Comparison of ENCODE assay signal across 8 cellular contexts in genomic region chr3:152272771-152273242, GRCh38. TPM values are rescaled to one million over a fixed set of nuclear protein-coding genes. Genes with fewer than 3 reads are reported as not detected.
DNase-seq lines count a peak whose midpoint lies in the region; ATAC-seq and TF ChIP-seq lines count a peak whose summit lies in the region.

No MANE protein-coding gene starts in this region.

- H3K27me3 ChIP-seq in mucosa of rectum (ENCODE audit: control insufficient read depth in 2 of 2, insufficient read depth in 2 of 2, low read length in 2 of 2) (no peaks in the 10 kb centered on the region), body of pancreas (no peaks in the 10 kb centered on the region)

- no peak overlapping the region for H3K4me3 ChIP-seq in AG09309 (ENCODE audit: control insufficient read depth, low read depth, low read length)
- peak overlapping the region; percentile 42 to 46 for H3K4me3 ChIP-seq in mucosa of rectum (ENCODE audit: low read length in 2 of 2)
- no peak overlapping the region for H3K4me3 ChIP-seq in body of pancreas

- CTCF ChIA-PET in RWPE1 (lab: Yijun Ruan, JAX) = interaction anchor here (0.6 to 0.7 kb wide), 2 partner anchors 11 to 59 kb away, joined by 3 to 5 read pairs; no protein-coding TSS in a partner anchor

- DNase-seq in AG09309 (ENCODE audit: low read depth) = peak; percentile 49
- peak; percentile 56 for DNase-seq in activated naive CD8-positive, alpha-beta T cell treated with anti-CD3 and anti-CD28 coated beads for 36 hours
- DNase-seq in RWPE1 (ENCODE audit: low spot score) = no peak
- no peak for DNase-seq in body of pancreas

- no peak overlapping the region for H3K9ac ChIP-seq in mucosa of rectum (ENCODE audit: low read depth in 1 of 2, low read length in 2 of 2)

- H3K27ac ChIP-seq in KOPT-K1 (ENCODE audit: low read depth, low read length, poor library complexity, severe bottlenecking) = peak overlapping the region; percentile 97
- peak overlapping the region in 1 of 2 donors; percentile 62 for H3K27ac ChIP-seq in mucosa of rectum (ENCODE audit: low read depth in 2 of 2, low read length in 2 of 2)
- H3K27ac ChIP-seq in RWPE1 = no peak overlapping the region
- peak overlapping the region in 2 of 4 donors; percentile 6 to 32 for H3K27ac ChIP-seq in body of pancreas

- H3K27me3 Mint-ChIP-seq in activated naive CD8-positive, alpha-beta T cell treated with anti-CD3 and anti-CD28 coated beads for 36 hours = no peaks in the 10 kb centered on the region

- no peak for ATAC-seq in GM18873 (IDR thresholded peaks at IDR 0.05; ENCODE audit: low FRiP score, unreplicated experiment)
- ATAC-seq in HG02763 (IDR thresholded peaks at IDR 0.05; ENCODE audit: unreplicated experiment) = no peak
- ATAC-seq in body of pancreas = no peak

- TF ChIP-seq CTCF in AG09309 (IDR thresholded peaks at IDR 0.05; ENCODE audit: control insufficient read depth, insufficient read depth, low read depth, low read length, missing control alignments) = no peak
- no peak for TF ChIP-seq CTCF in RWPE1 (conservative IDR thresholded peaks at IDR 0.05; ENCODE audit: low read depth)
- no peak for TF ChIP-seq CTCF in body of pancreas (IDR thresholded peaks at IDR 0.05)

- peaks cover 47% of the 10 kb centered on the region for H3K4me1 Mint-ChIP-seq in activated naive CD8-positive, alpha-beta T cell treated with anti-CD3 and anti-CD28 coated beads for 36 hours

- H3K27ac Mint-ChIP-seq in activated naive CD8-positive, alpha-beta T cell treated with anti-CD3 and anti-CD28 coated beads for 36 hours = peak overlapping the region; percentile 91

- H3K36me3 ChIP-seq in KOPT-K1 (ENCODE audit: insufficient read depth, low read length) (peaks cover 56% of the 10 kb centered on the region), mucosa of rectum (ENCODE audit: control insufficient read depth in 2 of 2, insufficient read depth in 2 of 2, low read length in 2 of 2) (no peaks in the 10 kb centered on the region), body of pancreas (replicated peaks in 1 of 2; ENCODE audit: insufficient read depth in 1 of 2, low read depth in 2 of 2) (no peaks in the 10 kb centered on the region)

- peak overlapping the region; percentile 69 for H3K4me3 Mint-ChIP-seq in activated naive CD8-positive, alpha-beta T cell treated with anti-CD3 and anti-CD28 coated beads for 36 hours

- H3K36me3 Mint-ChIP-seq in activated naive CD8-positive, alpha-beta T cell treated with anti-CD3 and anti-CD28 coated beads for 36 hours = peaks cover 40% of the 10 kb centered on the region

- POLR2A ChIA-PET in RWPE1 (lab: Yijun Ruan, JAX; ENCODE audit: low non-redundant PET) = no interaction called here

- TF ChIP-seq POLR2A in body of pancreas (IDR thresholded peaks at IDR 0.05) = no peak

- H3K9me3 ChIP-seq in KOPT-K1 (ENCODE audit: insufficient read depth, low read length, poor library complexity, severe bottlenecking) (no peaks in the 10 kb centered on the region), mucosa of rectum (ENCODE audit: control insufficient read depth in 2 of 2, low read length in 2 of 2) (no peaks in the 10 kb centered on the region), body of pancreas (no peaks in the 10 kb centered on the region)

- WGBS in body of pancreas, 2 donors = 65 to 72% methylated on average over 3 of the region's 3 CpGs

- intact Hi-C loops in body of pancreas (cut with DNase I) = no loop called here

- H3K4me1 ChIP-seq in mucosa of rectum (ENCODE audit: control insufficient read depth in 2 of 2, insufficient read depth in 2 of 2, low read length in 2 of 2) = peaks cover 1 to 31% of the 10 kb centered on the region in 2 donors
- H3K4me1 ChIP-seq in body of pancreas = peaks cover 44% of the 10 kb centered on the region

- no peaks in the 10 kb centered on the region for H3K9me3 Mint-ChIP-seq in activated naive CD8-positive, alpha-beta T cell treated with anti-CD3 and anti-CD28 coated beads for 36 hours

RNA-seq across cellular contexts. Expression of gene MBNL1, which starts 4.1 kb away (rescaled TPM):
- total RNA-seq in activated naive CD8-positive, alpha-beta T cell treated with anti-CD3 and anti-CD28 coated beads for 36 hours = 100 to 1,000 TPM; 385 to 392 TPM
- 10 to 100 TPM; 77.3 to 82.4 TPM for total RNA-seq in body of pancreas

Comparison
In these comparisons a context has a peak if more than half of its experiments do, and no peak if none do; other contexts are left out.
1. DNase-seq: peak in AG09309 (single experiment) and activated naive CD8-positive, alpha-beta T cell treated with anti-CD3 and anti-CD28 coated beads for 36 hours (single experiment); none in RWPE1 (single experiment) and body of pancreas (0 of 4).
2. H3K4me3 ChIP-seq: peak in mucosa of rectum (2 of 2); none in AG09309 (single experiment) and body of pancreas (0 of 2).
3. RNA of gene MBNL1, which starts 4.1 kb away (total RNA-seq): 385 to 392 TPM in activated naive CD8-positive, alpha-beta T cell treated with anti-CD3 and anti-CD28 coated beads for 36 hours; 77.3 to 82.4 TPM in body of pancreas; every median in the first group is over 4 times any median in the second.